Comparison of ENCODE assay signal across 18 cellular contexts in genomic region chr20:52039746-52040145, GRCh38.
"Had no signal": no experiment of that assay in that cellular context is flagged by ENCODE, and none has a peak within 500 bp of the region (broad histone marks: within the 10 kb centered on the region; RNA-seq: fewer than 3 reads in every experiment).

No MANE protein-coding gene starts in this region.

- H3K9me3 Mint-ChIP-seq: dendritic cell treated with granulocyte-macrophage colony-stimulating factor and Interleukin-4, amounts not matched to agents 40 ng/mL and 50 ng/mL, for 4 days; stimulated activated memory B cell treated with anti-CD40 and anti-IgM and Interleukin-4, amounts not matched to agents 10 μg/mL and 1 μg/mL and 100 μg/mL, for 72 hours had no signal

- H3K27ac Mint-ChIP-seq: activated naive CD8-positive, alpha-beta T cell; dendritic cell treated with granulocyte-macrophage colony-stimulating factor and Interleukin-4, amounts not matched to agents 40 ng/mL and 50 ng/mL, for 4 days; stimulated activated memory B cell treated with anti-CD40 and anti-IgM and Interleukin-4, amounts not matched to agents 10 μg/mL and 1 μg/mL and 100 μg/mL, for 72 hours; T-helper 17 cell had no signal

- H3K36me3 Mint-ChIP-seq: activated naive CD8-positive, alpha-beta T cell; stimulated activated memory B cell treated with anti-CD40 and anti-IgM and Interleukin-4, amounts not matched to agents 10 μg/mL and 1 μg/mL and 100 μg/mL, for 72 hours had no signal

- ATAC-seq: heart right ventricle; left cardiac atrium; pancreas; stimulated activated memory B cell treated with anti-CD40 and anti-IgM and Interleukin-4, amounts not matched to agents 10 μg/mL and 1 μg/mL and 100 μg/mL, for 72 hours; T-helper 17 cell; upper lobe of right lung had no signal

- H3K4me3 ChIP-seq: esophagus muscularis mucosa, heart right ventricle, lung, pancreas, sigmoid colon, testis, upper lobe of right lung had no signal

- H3K27me3 Mint-ChIP-seq: activated naive CD8-positive, alpha-beta T cell; dendritic cell treated with granulocyte-macrophage colony-stimulating factor and Interleukin-4, amounts not matched to agents 40 ng/mL and 50 ng/mL, for 4 days; stimulated activated memory B cell treated with anti-CD40 and anti-IgM and Interleukin-4, amounts not matched to agents 10 μg/mL and 1 μg/mL and 100 μg/mL, for 72 hours; T-helper 17 cell had no signal

- H3K4me3 Mint-ChIP-seq: activated naive CD8-positive, alpha-beta T cell; dendritic cell treated with granulocyte-macrophage colony-stimulating factor and Interleukin-4, amounts not matched to agents 40 ng/mL and 50 ng/mL, for 4 days; stimulated activated memory B cell treated with anti-CD40 and anti-IgM and Interleukin-4, amounts not matched to agents 10 μg/mL and 1 μg/mL and 100 μg/mL, for 72 hours; T-helper 17 cell had no signal

- H3K36me3 ChIP-seq: esophagus muscularis mucosa, heart right ventricle, pancreas, sigmoid colon, upper lobe of right lung had no signal

- H3K27ac ChIP-seq: esophagus muscularis mucosa, heart right ventricle, pancreas, sigmoid colon, testis, upper lobe of right lung, VCaP had no signal

- H3K4me1 Mint-ChIP-seq: stimulated activated memory B cell treated with anti-CD40 and anti-IgM and Interleukin-4, amounts not matched to agents 10 μg/mL and 1 μg/mL and 100 μg/mL, for 72 hours; T-helper 17 cell had no signal

- DNase-seq: activated CD4-positive, alpha-beta T cell treated with anti-CD3 and anti-CD28 coated beads for 1 hour; activated CD8-positive, alpha-beta memory T cell treated with anti-CD3 and anti-CD28 coated beads for 24 hours; activated gamma-delta T cell treated with Interleukin-2 at 50 U/mL for 16 hours; effector memory CD4-positive, alpha-beta T cell; heart right ventricle; left cardiac atrium; pancreas; sigmoid colon; stimulated activated CD4-positive, alpha-beta T cell treated with anti-CD3 and anti-CD28 coated beads, Interleukin-4, amount 100 ng/mL, for 4 hours; T-helper 17 cell; testis; upper lobe of right lung had no signal

- H3K9me3 ChIP-seq: esophagus muscularis mucosa, heart right ventricle, pancreas, sigmoid colon, testis, upper lobe of right lung had no signal
